ENCODE assay signal across 1 cellular context in the genomic region with DNA sequence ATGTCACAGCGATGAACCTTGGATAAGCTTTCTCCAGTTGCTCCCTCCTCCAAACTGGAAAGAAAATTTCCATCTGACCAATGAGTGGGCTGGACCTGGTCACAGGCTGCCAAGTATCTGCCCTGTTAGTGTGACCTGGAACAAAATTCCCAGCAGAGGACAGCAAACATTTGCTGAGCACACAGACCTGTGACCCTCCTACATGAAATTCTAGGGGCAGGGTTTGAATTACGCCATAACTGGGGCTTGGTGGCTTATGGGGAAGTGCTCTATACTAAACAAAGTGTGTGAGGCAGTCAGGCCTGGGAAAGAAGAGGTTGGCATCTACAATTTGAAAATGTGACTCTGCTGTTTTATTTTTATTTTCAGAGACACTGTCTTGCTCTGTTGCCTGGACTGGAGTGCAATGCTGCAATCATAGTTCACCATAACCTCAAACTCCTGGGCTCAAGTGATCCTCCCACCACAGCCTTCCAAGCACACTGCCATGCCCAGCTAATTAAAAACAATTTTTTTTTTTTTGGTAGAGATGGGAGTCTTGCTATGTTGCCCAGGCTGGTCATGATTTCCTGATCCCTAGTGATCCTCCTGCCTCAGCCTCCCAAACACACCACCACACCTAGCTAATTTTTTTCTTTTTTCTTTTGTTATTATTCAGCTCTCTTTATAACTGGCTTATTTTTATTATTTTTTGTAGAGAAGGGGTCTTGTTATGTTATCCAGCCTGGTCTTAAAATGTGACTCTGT.
TF ChIP-seq lines count a peak whose summit lies in the region.

No MANE protein-coding gene starts in this region.

TF ChIP-seq in HepG2, 621 proteins besides CTCF, POLR2A, EP300 and RAD21 (continues in another document):
- TF ChIP-seq MAFK (conservative IDR thresholded peaks at IDR 0.05 in 1 of 2, IDR thresholded peaks at IDR 0.05 in 1 of 2; ENCODE audit: low read length in 2 of 2) = peak; percentile 44 to 72
- no peak for TF ChIP-seq ISX (CRISPR knock-in tag; conservative IDR thresholded peaks at IDR 0.05)
- no peak for TF ChIP-seq ZNF30 (CRISPR knock-in tag; IDR thresholded peaks at IDR 0.05)
- TF ChIP-seq, protein P1, sequence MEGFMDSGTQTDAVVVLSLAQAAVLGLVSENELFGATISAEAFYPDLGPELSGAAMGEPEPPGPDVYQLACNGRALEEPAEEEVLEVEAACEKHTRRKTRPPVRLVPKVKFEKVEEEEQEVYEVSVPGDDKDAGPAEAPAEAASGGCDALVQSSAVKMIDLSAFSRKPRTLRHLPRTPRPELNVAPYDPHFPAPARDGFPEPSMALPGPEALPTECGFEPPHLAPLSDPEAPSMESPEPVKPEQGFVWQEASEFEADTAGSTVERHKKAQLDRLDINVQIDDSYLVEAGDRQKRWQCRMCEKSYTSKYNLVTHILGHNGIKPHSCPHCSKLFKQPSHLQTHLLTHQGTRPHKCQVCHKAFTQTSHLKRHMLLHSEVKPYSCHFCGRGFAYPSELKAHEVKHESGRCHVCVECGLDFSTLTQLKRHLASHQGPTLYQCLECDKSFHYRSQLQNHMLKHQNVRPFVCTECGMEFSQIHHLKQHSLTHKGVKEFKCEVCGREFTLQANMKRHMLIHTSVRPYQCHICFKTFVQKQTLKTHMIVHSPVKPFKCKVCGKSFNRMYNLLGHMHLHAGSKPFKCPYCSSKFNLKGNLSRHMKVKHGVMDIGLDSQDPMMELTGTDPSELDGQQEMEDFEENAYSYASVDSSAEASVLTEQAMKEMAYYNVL (CRISPR knock-in tag; IDR thresholded peaks at IDR 0.05; ENCODE audit: borderline replicate concordance) = peak; percentile 84; the same call in 1 of the 2 replicates
- TF ChIP-seq, protein P2, sequence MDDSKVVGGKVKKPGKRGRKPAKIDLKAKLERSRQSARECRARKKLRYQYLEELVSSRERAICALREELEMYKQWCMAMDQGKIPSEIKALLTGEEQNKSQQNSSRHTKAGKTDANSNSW (CRISPR knock-in tag; IDR thresholded peaks at IDR 0.05; ENCODE audit: borderline replicate concordance) = no peak
- peak; percentile 47; the same call in 1 of the 2 replicates for TF ChIP-seq JUNB (CRISPR knock-in tag; IDR thresholded peaks at IDR 0.05; ENCODE audit: borderline replicate concordance)
- TF ChIP-seq ZSCAN22 (CRISPR knock-in tag; IDR thresholded peaks at IDR 0.05) = no peak
- TF ChIP-seq PAF1 (CRISPR knock-in tag; IDR thresholded peaks at IDR 0.05) = no peak
- peak; percentile 53; the same call in 1 of the 2 replicates for TF ChIP-seq ZNF232 (CRISPR knock-in tag; IDR thresholded peaks at IDR 0.05; ENCODE audit: borderline replicate concordance)
- TF ChIP-seq PAWR (CRISPR knock-in tag; IDR thresholded peaks at IDR 0.05; ENCODE audit: borderline replicate concordance) = no peak
- no peak for TF ChIP-seq PTBP1 (IDR thresholded peaks at IDR 0.05; ENCODE audit: low read depth, low read length, poor library complexity, severe bottlenecking)
- no peak for TF ChIP-seq ZNF660 (CRISPR knock-in tag; IDR thresholded peaks at IDR 0.05; ENCODE audit: borderline replicate concordance, low read depth)
- no peak for TF ChIP-seq KDM3A (CRISPR knock-in tag; IDR thresholded peaks at IDR 0.05; ENCODE audit: low read depth)
- TF ChIP-seq, protein P3, sequence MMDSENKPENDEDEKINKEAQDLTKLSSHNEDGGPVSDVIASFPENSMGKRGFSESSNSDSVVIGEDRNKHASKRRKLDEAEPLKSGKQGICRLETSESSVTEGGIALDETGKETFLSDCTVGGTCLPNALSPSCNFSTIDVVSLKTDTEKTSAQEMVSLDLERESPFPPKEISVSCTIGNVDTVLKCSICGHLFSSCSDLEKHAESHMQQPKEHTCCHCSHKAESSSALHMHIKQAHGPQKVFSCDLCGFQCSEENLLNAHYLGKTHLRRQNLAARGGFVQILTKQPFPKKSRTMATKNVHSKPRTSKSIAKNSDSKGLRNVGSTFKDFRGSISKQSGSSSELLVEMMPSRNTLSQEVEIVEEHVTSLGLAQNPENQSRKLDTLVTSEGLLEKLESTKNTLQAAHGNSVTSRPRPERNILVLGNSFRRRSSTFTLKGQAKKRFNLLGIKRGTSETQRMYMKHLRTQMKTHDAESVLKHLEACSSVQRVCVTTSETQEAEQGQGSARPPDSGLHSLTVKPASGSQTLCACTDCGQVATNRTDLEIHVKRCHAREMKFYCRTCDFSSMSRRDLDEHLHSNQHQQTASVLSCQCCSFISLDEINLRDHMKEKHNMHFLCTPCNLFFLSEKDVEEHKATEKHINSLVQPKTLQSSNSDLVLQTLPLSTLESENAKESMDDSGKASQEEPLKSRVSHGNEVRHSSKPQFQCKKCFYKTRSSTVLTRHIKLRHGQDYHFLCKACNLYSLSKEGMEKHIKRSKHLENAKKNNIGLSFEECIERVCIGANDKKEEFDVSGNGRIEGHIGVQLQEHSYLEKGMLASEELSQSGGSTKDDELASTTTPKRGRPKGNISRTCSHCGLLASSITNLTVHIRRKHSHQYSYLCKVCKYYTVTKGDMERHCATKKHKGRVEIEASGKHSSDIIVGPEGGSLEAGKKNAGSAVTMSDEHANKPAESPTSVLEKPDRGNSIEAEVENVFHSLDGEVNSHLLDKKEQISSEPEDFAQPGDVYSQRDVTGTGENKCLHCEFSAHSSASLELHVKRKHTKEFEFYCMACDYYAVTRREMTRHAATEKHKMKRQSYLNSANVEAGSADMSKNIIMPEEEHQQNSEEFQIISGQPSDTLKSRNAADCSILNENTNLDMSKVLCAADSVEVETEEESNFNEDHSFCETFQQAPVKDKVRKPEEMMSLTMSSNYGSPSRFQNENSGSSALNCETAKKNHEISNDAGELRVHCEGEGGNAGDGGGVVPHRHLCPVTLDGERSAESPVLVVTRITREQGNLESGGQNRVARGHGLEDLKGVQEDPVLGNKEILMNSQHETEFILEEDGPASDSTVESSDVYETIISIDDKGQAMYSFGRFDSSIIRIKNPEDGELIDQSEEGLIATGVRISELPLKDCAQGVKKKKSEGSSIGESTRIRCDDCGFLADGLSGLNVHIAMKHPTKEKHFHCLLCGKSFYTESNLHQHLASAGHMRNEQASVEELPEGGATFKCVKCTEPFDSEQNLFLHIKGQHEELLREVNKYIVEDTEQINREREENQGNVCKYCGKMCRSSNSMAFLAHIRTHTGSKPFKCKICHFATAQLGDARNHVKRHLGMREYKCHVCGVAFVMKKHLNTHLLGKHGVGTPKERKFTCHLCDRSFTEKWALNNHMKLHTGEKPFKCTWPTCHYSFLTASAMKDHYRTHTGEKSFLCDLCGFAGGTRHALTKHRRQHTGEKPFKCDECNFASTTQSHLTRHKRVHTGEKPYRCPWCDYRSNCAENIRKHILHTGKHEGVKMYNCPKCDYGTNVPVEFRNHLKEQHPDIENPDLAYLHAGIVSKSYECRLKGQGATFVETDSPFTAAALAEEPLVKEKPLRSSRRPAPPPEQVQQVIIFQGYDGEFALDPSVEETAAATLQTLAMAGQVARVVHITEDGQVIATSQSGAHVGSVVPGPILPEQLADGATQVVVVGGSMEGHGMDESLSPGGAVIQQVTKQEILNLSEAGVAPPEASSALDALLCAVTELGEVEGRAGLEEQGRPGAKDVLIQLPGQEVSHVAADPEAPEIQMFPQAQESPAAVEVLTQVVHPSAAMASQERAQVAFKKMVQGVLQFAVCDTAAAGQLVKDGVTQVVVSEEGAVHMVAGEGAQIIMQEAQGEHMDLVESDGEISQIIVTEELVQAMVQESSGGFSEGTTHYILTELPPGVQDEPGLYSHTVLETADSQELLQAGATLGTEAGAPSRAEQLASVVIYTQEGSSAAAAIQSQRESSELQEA (CRISPR knock-in tag; IDR thresholded peaks at IDR 0.05; ENCODE audit: not compliant biosample characterization) = no peak
- TF ChIP-seq, protein P4, sequence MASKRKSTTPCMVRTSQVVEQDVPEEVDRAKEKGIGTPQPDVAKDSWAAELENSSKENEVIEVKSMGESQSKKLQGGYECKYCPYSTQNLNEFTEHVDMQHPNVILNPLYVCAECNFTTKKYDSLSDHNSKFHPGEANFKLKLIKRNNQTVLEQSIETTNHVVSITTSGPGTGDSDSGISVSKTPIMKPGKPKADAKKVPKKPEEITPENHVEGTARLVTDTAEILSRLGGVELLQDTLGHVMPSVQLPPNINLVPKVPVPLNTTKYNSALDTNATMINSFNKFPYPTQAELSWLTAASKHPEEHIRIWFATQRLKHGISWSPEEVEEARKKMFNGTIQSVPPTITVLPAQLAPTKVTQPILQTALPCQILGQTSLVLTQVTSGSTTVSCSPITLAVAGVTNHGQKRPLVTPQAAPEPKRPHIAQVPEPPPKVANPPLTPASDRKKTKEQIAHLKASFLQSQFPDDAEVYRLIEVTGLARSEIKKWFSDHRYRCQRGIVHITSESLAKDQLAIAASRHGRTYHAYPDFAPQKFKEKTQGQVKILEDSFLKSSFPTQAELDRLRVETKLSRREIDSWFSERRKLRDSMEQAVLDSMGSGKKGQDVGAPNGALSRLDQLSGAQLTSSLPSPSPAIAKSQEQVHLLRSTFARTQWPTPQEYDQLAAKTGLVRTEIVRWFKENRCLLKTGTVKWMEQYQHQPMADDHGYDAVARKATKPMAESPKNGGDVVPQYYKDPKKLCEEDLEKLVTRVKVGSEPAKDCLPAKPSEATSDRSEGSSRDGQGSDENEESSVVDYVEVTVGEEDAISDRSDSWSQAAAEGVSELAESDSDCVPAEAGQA (IDR thresholded peaks at IDR 0.05; ENCODE audit: low read depth) = 0 out of 2 replicates have a peak, but pooled peaks have one; percentile 36
- TF ChIP-seq, protein P4 (CRISPR knock-in tag; IDR thresholded peaks at IDR 0.05; ENCODE audit: borderline replicate concordance) = no peak
- TF ChIP-seq, protein P5, sequence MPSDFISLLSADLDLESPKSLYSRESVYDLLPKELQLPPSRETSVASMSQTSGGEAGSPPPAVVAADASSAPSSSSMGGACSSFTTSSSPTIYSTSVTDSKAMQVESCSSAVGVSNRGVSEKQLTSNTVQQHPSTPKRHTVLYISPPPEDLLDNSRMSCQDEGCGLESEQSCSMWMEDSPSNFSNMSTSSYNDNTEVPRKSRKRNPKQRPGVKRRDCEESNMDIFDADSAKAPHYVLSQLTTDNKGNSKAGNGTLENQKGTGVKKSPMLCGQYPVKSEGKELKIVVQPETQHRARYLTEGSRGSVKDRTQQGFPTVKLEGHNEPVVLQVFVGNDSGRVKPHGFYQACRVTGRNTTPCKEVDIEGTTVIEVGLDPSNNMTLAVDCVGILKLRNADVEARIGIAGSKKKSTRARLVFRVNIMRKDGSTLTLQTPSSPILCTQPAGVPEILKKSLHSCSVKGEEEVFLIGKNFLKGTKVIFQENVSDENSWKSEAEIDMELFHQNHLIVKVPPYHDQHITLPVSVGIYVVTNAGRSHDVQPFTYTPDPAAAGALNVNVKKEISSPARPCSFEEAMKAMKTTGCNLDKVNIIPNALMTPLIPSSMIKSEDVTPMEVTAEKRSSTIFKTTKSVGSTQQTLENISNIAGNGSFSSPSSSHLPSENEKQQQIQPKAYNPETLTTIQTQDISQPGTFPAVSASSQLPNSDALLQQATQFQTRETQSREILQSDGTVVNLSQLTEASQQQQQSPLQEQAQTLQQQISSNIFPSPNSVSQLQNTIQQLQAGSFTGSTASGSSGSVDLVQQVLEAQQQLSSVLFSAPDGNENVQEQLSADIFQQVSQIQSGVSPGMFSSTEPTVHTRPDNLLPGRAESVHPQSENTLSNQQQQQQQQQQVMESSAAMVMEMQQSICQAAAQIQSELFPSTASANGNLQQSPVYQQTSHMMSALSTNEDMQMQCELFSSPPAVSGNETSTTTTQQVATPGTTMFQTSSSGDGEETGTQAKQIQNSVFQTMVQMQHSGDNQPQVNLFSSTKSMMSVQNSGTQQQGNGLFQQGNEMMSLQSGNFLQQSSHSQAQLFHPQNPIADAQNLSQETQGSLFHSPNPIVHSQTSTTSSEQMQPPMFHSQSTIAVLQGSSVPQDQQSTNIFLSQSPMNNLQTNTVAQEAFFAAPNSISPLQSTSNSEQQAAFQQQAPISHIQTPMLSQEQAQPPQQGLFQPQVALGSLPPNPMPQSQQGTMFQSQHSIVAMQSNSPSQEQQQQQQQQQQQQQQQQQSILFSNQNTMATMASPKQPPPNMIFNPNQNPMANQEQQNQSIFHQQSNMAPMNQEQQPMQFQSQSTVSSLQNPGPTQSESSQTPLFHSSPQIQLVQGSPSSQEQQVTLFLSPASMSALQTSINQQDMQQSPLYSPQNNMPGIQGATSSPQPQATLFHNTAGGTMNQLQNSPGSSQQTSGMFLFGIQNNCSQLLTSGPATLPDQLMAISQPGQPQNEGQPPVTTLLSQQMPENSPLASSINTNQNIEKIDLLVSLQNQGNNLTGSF (CRISPR knock-in tag; IDR thresholded peaks at IDR 0.05) = no peak
- no peak for TF ChIP-seq TEAD2 (CRISPR knock-in tag; IDR thresholded peaks at IDR 0.05)
- TF ChIP-seq, protein P6, sequence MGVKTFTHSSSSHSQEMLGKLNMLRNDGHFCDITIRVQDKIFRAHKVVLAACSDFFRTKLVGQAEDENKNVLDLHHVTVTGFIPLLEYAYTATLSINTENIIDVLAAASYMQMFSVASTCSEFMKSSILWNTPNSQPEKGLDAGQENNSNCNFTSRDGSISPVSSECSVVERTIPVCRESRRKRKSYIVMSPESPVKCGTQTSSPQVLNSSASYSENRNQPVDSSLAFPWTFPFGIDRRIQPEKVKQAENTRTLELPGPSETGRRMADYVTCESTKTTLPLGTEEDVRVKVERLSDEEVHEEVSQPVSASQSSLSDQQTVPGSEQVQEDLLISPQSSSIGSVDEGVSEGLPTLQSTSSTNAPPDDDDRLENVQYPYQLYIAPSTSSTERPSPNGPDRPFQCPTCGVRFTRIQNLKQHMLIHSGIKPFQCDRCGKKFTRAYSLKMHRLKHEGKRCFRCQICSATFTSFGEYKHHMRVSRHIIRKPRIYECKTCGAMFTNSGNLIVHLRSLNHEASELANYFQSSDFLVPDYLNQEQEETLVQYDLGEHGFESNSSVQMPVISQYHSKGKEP (CRISPR knock-in tag; IDR thresholded peaks at IDR 0.05) = no peak
- peak; percentile 63 for TF ChIP-seq GATAD1 (CRISPR knock-in tag; IDR thresholded peaks at IDR 0.05)
- no peak for TF ChIP-seq GTF2F1 (IDR thresholded peaks at IDR 0.05; ENCODE audit: low read length)
- no peak for TF ChIP-seq TRIM24 (CRISPR knock-in tag; IDR thresholded peaks at IDR 0.05)
